8 cellular contexts compared by ENCODE assay signal in genomic region chr6:169212897-169213813, GRCh38. TPM values are rescaled to one million over a fixed set of nuclear protein-coding genes. Genes with fewer than 3 reads are reported as not detected.
A peak's percentile ranks its signal among the peaks of the same experiment; 100 is the strongest.
DNase-seq lines count a peak whose midpoint lies in the region; TF ChIP-seq lines count a peak whose summit lies in the region.

No MANE protein-coding gene starts in this region.

- H3K4me1 ChIP-seq in adipocyte (ENCODE audit: control insufficient read depth, insufficient read depth, low read length) (peaks cover 51% of the 10 kb centered on the region), parathyroid adenoma (no peaks in the 10 kb centered on the region), thyroid gland (peaks cover 5 to 7% of the 10 kb centered on the region in 2 donors)

- H3K36me3 ChIP-seq in adipocyte (ENCODE audit: control insufficient read depth, insufficient read depth, low read length, severe bottlenecking) (peaks cover 25% of the 10 kb centered on the region), parathyroid adenoma (ENCODE audit: control insufficient read depth, insufficient read depth, low read length) (no peaks in the 10 kb centered on the region), thyroid gland (no peaks in the 10 kb centered on the region)

- TF ChIP-seq POLR2A in thyroid gland (IDR thresholded peaks at IDR 0.05), result peak in 1 of 2 donors; percentile 55

- H3K4me3 ChIP-seq in adipocyte (ENCODE audit: low read length), result peak overlapping the region; percentile 71
- H3K4me3 ChIP-seq in parathyroid adenoma (ENCODE audit: low read depth, low read length), result peak overlapping the region; percentile 50
- peak overlapping the region in 1 of 3 donors; percentile 21 for H3K4me3 ChIP-seq in thyroid gland (replicated peaks in 1 of 3)

- H3K9me3 ChIP-seq in adipocyte (ENCODE audit: control insufficient read depth, low read length), result peaks cover 3% of the 10 kb centered on the region
- no peaks in the 10 kb centered on the region for H3K9me3 ChIP-seq in parathyroid adenoma (ENCODE audit: control insufficient read depth, low read length)
- no peaks in the 10 kb centered on the region for H3K9me3 ChIP-seq in thyroid gland

- peak; percentile 92 for DNase-seq in ELR (ENCODE audit: low read depth)
- peak; percentile 34 for DNase-seq in GOT3 (lab: John Stamatoyannopoulos, UW)
- DNase-seq in SW480 (ENCODE audit: low spot score), result peak; percentile 77
- DNase-seq in adipocyte (ENCODE audit: low read depth), result peak; percentile 82
- DNase-seq in cardiac septum (ENCODE audit: low spot score), result peak; percentile 92
- DNase-seq in thyroid gland, result peak; percentile 89 to 94

- H3K79me2 ChIP-seq in parathyroid adenoma, result no peaks in the 10 kb centered on the region

- H3K27me3 ChIP-seq in adipocyte (replicated peaks; ENCODE audit: control insufficient read depth, insufficient read depth, low read length) (no peaks in the 10 kb centered on the region), parathyroid adenoma (ENCODE audit: control insufficient read depth, insufficient read depth, low read length) (no peaks in the 10 kb centered on the region), thyroid gland (no peaks in the 10 kb centered on the region)

- H2AFZ ChIP-seq in parathyroid adenoma, result peak overlapping the region; percentile 81

- TF ChIP-seq CTCF in LNCAP (IDR thresholded peaks at IDR 0.05) (peak; percentile 25; the same call in 1 of the 2 replicates), parathyroid adenoma (IDR thresholded peaks at IDR 0.05) (peak; percentile 37), thyroid gland (IDR thresholded peaks at IDR 0.05) (peak in 2 of 6 experiments; percentile 33 to 42)

- H3K9ac ChIP-seq in adipocyte (ENCODE audit: low read length) (peak overlapping the region; percentile 90), parathyroid adenoma (no peak overlapping the region)

- intact Hi-C loops in cardiac septum (cut with DNase I) (no loop called here), thyroid gland (cut with DNase I) (no loop called here)

- peak overlapping the region; percentile 50 for H3K4me2 ChIP-seq in parathyroid adenoma (ENCODE audit: low read length)

- H3K27ac ChIP-seq in parathyroid adenoma (peak overlapping the region; percentile 50), thyroid gland (peak overlapping the region; percentile 70 to 91 (median 83))

- 19% methylated on average over 45 of the region's 56 CpGs for WGBS in thyroid gland, 2 donors

RNA-seq across cellular contexts. Expression of gene THBS2, which starts 40.5 kb away (rescaled TPM):
- total RNA-seq in cardiac septum (28.8 TPM), thyroid gland (10 to 100 TPM; 12.0 to 74.7 (median 16.4) TPM)

Comparison
In these comparisons a context has a peak if more than half of its experiments do, and no peak if none do; other contexts are left out.
1. DNase-seq: peak in every context shown above with its lines; median percentile 92 in ELR; 92 in cardiac septum; 92 in thyroid gland; 82 in adipocyte; 77 in SW480; 34 in GOT3.